22 cellular contexts compared by ENCODE assay signal in genomic region chr16:51756447-51757123, GRCh38.
DNase-seq lines count a peak whose midpoint lies in the region; ATAC-seq lines count a peak whose summit lies in the region.
"Had no signal": no experiment of that assay in that cellular context is flagged by ENCODE, and none has a peak within 500 bp of the region (broad histone marks: within the 10 kb centered on the region; RNA-seq: fewer than 3 reads in every experiment).

No MANE protein-coding gene starts in this region.

- no peaks in the 10 kb centered on the region for H3K4me1 Mint-ChIP-seq in T-helper 17 cell
- H3K4me1 Mint-ChIP-seq: activated CD4-positive, alpha-beta T cell treated with anti-CD3 and anti-CD28 coated beads, Interleukin-2, amount 10 ng/mL, durations not matched to agents 7 days and 5 days; activated naive CD4-positive, alpha-beta T cell treated with anti-CD3 and anti-CD28 coated beads, Interleukin-2, amount 50 U/mL, for 24 hours; B cell; stimulated activated memory B cell treated with anti-CD40 and anti-IgM and Interleukin-4, amounts not matched to agents 10 μg/mL and 1 μg/mL and 100 μg/mL, for 72 hours had no signal

- no peak overlapping the region for H3K27ac Mint-ChIP-seq in T-helper 17 cell
- H3K27ac Mint-ChIP-seq: activated CD4-positive, alpha-beta T cell treated with anti-CD3 and anti-CD28 coated beads, Interleukin-2, amount 10 ng/mL, durations not matched to agents 7 days and 5 days; activated naive CD4-positive, alpha-beta T cell treated with anti-CD3 and anti-CD28 coated beads, Interleukin-2, amount 50 U/mL, for 24 hours; B cell; stimulated activated memory B cell treated with anti-CD40 and anti-IgM and Interleukin-4, amounts not matched to agents 10 μg/mL and 1 μg/mL and 100 μg/mL, for 72 hours had no signal

- no peaks in the 10 kb centered on the region for H3K36me3 Mint-ChIP-seq in T-helper 17 cell (ENCODE audit: low read depth)
- H3K36me3 Mint-ChIP-seq: activated naive CD4-positive, alpha-beta T cell treated with anti-CD3 and anti-CD28 coated beads, Interleukin-2, amount 50 U/mL, for 24 hours; stimulated activated memory B cell treated with anti-CD40 and anti-IgM and Interleukin-4, amounts not matched to agents 10 μg/mL and 1 μg/mL and 100 μg/mL, for 72 hours had no signal

- ATAC-seq in HG03108 (IDR thresholded peaks at IDR 0.05; ENCODE audit: unreplicated experiment) = no peak
- no peak for ATAC-seq in T-helper 17 cell
- ATAC-seq: gastroesophageal sphincter; K562; stimulated activated memory B cell treated with anti-CD40 and anti-IgM and Interleukin-4, amounts not matched to agents 10 μg/mL and 1 μg/mL and 100 μg/mL, for 72 hours had no signal

- peak; percentile 18 for DNase-seq in NCI-H82 (lab: John Stamatoyannopoulos, UW)
- no peak for DNase-seq in NCI-H82 treated with DMSO at 0.1 percent for 48 hours (lab: John Stamatoyannopoulos, UW; ENCODE audit: unreplicated experiment)
- peak; percentile 20 for DNase-seq in astrocyte of the hippocampus (ENCODE audit: low read depth, low spot score)
- peak; percentile 46 for DNase-seq in kidney tubule cell (ENCODE audit: low spot score)
- peak; percentile 63 for DNase-seq in superior temporal gyrus (ENCODE audit: extremely low spot score)
- no peak for DNase-seq in NCI-H446 (lab: John Stamatoyannopoulos, UW)
- no peak for DNase-seq in T-helper 17 cell
- DNase-seq: activated CD4-positive, alpha-beta T cell treated with anti-CD3 and anti-CD28 coated beads, Interleukin-2, amount 10 ng/mL, durations not matched to agents 7 days and 5 days; cortex of kidney; islet precursor cell; NCI-H1436 treated with DMSO at 0.1 percent for 48 hours; NCI-H510A treated with DMSO at 0.1 percent for 48 hours; occipital lobe; SK-N-SH; stimulated activated CD4-positive, alpha-beta T cell treated with anti-CD3 and anti-CD28 coated beads, Interleukin-2, amount 100 ng/mL, for 48 hours; uterus had no signal

- H3K4me3 Mint-ChIP-seq in T-helper 17 cell = no peak overlapping the region
- H3K4me3 Mint-ChIP-seq: activated CD4-positive, alpha-beta T cell treated with anti-CD3 and anti-CD28 coated beads, Interleukin-2, amount 10 ng/mL, durations not matched to agents 7 days and 5 days; activated naive CD4-positive, alpha-beta T cell treated with anti-CD3 and anti-CD28 coated beads, Interleukin-2, amount 50 U/mL, for 24 hours; B cell; stimulated activated memory B cell treated with anti-CD40 and anti-IgM and Interleukin-4, amounts not matched to agents 10 μg/mL and 1 μg/mL and 100 μg/mL, for 72 hours had no signal

- no peaks in the 10 kb centered on the region for H3K9me3 ChIP-seq in T-helper 17 cell (ENCODE audit: control insufficient read depth, low read length, poor library complexity, severe bottlenecking)
- H3K9me3 ChIP-seq: gastroesophageal sphincter, SK-N-SH, uterus had no signal

- H3K27me3 Mint-ChIP-seq in T-helper 17 cell = no peaks in the 10 kb centered on the region
- H3K27me3 Mint-ChIP-seq: activated CD4-positive, alpha-beta T cell treated with anti-CD3 and anti-CD28 coated beads, Interleukin-2, amount 10 ng/mL, durations not matched to agents 7 days and 5 days had no signal

Comparison
In these comparisons a context has a peak if more than half of its experiments do, and no peak if none do; other contexts are left out.
1. DNase-seq: peak in NCI-H82 (single experiment), astrocyte of the hippocampus (single experiment), kidney tubule cell (single experiment) and superior temporal gyrus (single experiment); none in NCI-H82 treated with DMSO at 0.1 percent for 48 hours (single experiment), NCI-H446 (0 of 2) and T-helper 17 cell (0 of 3).